ENCODE assay signal across 28 cellular contexts in the genomic region with DNA sequence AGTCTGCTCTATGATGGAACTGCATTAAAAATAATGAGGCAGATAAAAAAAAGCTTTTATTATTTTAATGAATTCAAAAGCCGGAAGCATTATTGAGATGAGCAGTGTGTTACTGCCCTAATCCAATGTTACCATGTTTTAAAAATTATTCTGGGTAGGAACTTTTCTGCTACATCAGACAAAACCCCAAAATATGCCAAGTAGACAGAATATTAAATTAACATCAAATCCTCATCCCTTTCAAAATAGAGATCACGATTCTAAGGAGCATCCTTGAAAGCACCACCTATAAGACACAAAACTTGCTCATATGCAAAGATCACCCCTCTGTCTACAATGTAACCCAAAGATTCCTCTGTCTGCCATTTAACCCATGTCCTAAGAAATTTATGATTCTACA.
"Had no signal": no experiment of that assay in that cellular context is flagged by ENCODE, and none has a peak within 500 bp of the region (broad histone marks: within the 10 kb centered on the region; RNA-seq: fewer than 3 reads in every experiment).

No MANE protein-coding gene starts in this region.

- H3K9me3 ChIP-seq: colonic mucosa, esophagus muscularis mucosa, gastrocnemius medialis, gastroesophageal sphincter had no signal

- H3K4me3 ChIP-seq: colonic mucosa, coronary artery, dorsolateral prefrontal cortex, esophagus muscularis mucosa, esophagus squamous epithelium, gastrocnemius medialis, gastroesophageal sphincter, heart left ventricle, heart right ventricle, hepatocyte had no signal

- ATAC-seq: effector memory CD8-positive, alpha-beta T cell; esophagus mucosa; foreskin keratinocyte; gastrocnemius medialis; gastroesophageal sphincter; heart left ventricle; heart right ventricle had no signal

- H3K79me2 ChIP-seq: hepatocyte had no signal

- H3K4me2 ChIP-seq: hepatocyte had no signal

- H2AFZ ChIP-seq: hepatocyte had no signal

- FAIRE-seq: colon, endometrium, endothelial cell of umbilical vein, frontal cortex had no signal

- H3K27ac ChIP-seq: colonic mucosa, coronary artery, dorsolateral prefrontal cortex, epithelial cell of prostate, esophagus muscularis mucosa, esophagus squamous epithelium, foreskin keratinocyte, gastrocnemius medialis, gastroesophageal sphincter, heart left ventricle, heart right ventricle, hepatocyte had no signal

- DNase-seq: colonic mucosa; cortex of kidney; dorsolateral prefrontal cortex; effector CD4-positive, alpha-beta T cell; effector CD8-positive, alpha-beta T cell; effector memory CD4-positive, alpha-beta T cell; effector memory CD8-positive, alpha-beta T cell; endodermal cell; erythroblast; esophagus squamous epithelium; foreskin fibroblast; foreskin keratinocyte; foreskin melanocyte; gastrocnemius medialis; glutamatergic neuron; head of caudate nucleus; heart left ventricle; heart right ventricle had no signal

- H3K27me3 ChIP-seq: colonic mucosa, dorsolateral prefrontal cortex, esophagus muscularis mucosa, esophagus squamous epithelium, foreskin keratinocyte, gastrocnemius medialis, gastroesophageal sphincter, heart left ventricle, heart right ventricle, hepatocyte had no signal

- H3K36me3 ChIP-seq: colonic mucosa, esophagus muscularis mucosa, esophagus squamous epithelium, gastrocnemius medialis, heart left ventricle, heart right ventricle had no signal

- H3K4me1 ChIP-seq: colonic mucosa, esophagus muscularis mucosa, esophagus squamous epithelium, foreskin keratinocyte, gastrocnemius medialis, gastroesophageal sphincter had no signal
